In the genomic region with DNA sequence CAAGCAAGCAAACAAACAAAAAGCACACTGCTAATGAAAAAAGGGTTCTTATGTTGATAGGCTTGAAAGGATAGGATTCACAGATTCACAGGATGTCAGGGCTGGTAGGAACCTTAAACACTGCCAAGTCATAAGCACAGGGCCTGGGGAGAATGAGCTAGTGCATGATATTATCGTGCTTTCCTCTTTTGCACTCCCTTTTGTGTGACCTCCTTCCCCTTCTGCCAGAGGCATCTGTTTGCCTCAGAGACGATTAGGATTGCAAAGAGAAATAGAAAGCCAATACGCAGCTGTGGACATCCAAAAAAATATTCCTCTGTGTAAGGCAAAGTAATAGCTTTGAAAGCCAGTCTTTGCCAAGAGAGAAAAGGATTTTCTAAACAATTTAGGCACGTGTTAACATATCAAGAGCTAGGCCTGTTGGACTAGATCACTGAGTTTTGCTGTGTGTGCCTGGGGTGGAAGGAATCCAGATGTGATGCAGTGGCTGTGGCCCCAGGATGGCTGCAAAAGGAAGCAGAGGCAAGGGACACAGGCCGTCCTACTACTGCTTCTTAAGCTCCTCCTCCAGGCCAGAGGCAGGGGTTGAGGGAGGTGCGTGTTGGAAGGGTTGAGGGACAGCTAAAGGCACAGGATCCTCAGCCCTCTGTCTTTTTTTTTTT, we compare ENCODE assay signal across 10 cellular contexts. TPM values are rescaled to one million over a fixed set of nuclear protein-coding genes. Genes with fewer than 3 reads are reported as not detected.
DNase-seq lines count a peak whose midpoint lies in the region; ATAC-seq, FAIRE-seq and TF ChIP-seq lines count a peak whose summit lies in the region.
"Had no signal": no experiment of that assay in that cellular context is flagged by ENCODE, and none has a peak within 500 bp of the region (broad histone marks: within the 10 kb centered on the region; RNA-seq: fewer than 3 reads in every experiment).

No MANE protein-coding gene starts in this region.

- DNase-seq in NCI-H1092 treated with DMSO at 0.1 percent for 48 hours (lab: John Stamatoyannopoulos, UW), result peak; percentile 18
- no peak for DNase-seq in NCI-H1092 (lab: John Stamatoyannopoulos, UW)
- DNase-seq in astrocyte (ENCODE audit: low read depth), result no peak
- DNase-seq in islet precursor cell, result peak; percentile 81
- DNase-seq in type B pancreatic cell (ENCODE audit: extremely low spot score, unreplicated experiment), result no peak
- DNase-seq in SIG-M5 (lab: John Stamatoyannopoulos, UW), result no peak
- DNase-seq: activated naive CD4-positive, alpha-beta T cell treated with anti-CD3 and anti-CD28 coated beads, Interleukin-2, amount 50 U/mL, for 16 hours; glutamatergic neuron had no signal

- peaks cover 21% of the 10 kb centered on the region for H3K27me3 ChIP-seq in astrocyte (ENCODE audit: insufficient read depth, low read length)

- H3K27me3 Mint-ChIP-seq in astrocyte (ENCODE audit: low read depth, unreplicated experiment), result peaks cover 2% of the 10 kb centered on the region
- peaks cover 4% of the 10 kb centered on the region for H3K27me3 Mint-ChIP-seq in type B pancreatic cell

- H3K4me3 Mint-ChIP-seq in astrocyte (ENCODE audit: unreplicated experiment) (no peak overlapping the region), type B pancreatic cell (peak overlapping the region; percentile 56)

- H3K27ac ChIP-seq in astrocyte (ENCODE audit: low read depth, low read length), result no peak overlapping the region

- ATAC-seq in GM19328 (IDR thresholded peaks at IDR 0.05; ENCODE audit: unreplicated experiment), result no peak
- ATAC-seq in HG03521 (IDR thresholded peaks at IDR 0.05; ENCODE audit: unreplicated experiment), result no peak

- TF ChIP-seq CTCF in astrocyte (IDR thresholded peaks at IDR 0.05; ENCODE audit: insufficient read depth, low read depth, low read length) (no peak), type B pancreatic cell (conservative IDR thresholded peaks at IDR 0.05) (no peak)

- no peak overlapping the region for H3K4me2 ChIP-seq in astrocyte (ENCODE audit: low read length)

- H3K9me3 ChIP-seq in astrocyte (ENCODE audit: insufficient read depth, low read depth, low read length), result no peaks in the 10 kb centered on the region

- H3K79me2 ChIP-seq in astrocyte (ENCODE audit: insufficient read depth, low read length), result no peaks in the 10 kb centered on the region

- H3K36me3 Mint-ChIP-seq in astrocyte (ENCODE audit: low read depth, unreplicated experiment), result peaks cover 2% of the 10 kb centered on the region
- H3K36me3 Mint-ChIP-seq in type B pancreatic cell, result peaks cover 12% of the 10 kb centered on the region

- FAIRE-seq in astrocyte (lab: Jason Lieb, UNC), result no peak

- peaks cover 16% of the 10 kb centered on the region for H3K4me1 Mint-ChIP-seq in astrocyte (ENCODE audit: low read depth, unreplicated experiment)
- H3K4me1 Mint-ChIP-seq in type B pancreatic cell (ENCODE audit: unreplicated experiment), result peaks cover 25% of the 10 kb centered on the region

- no peak overlapping the region for H3K9ac ChIP-seq in astrocyte (ENCODE audit: low read length)

- H3K4me3 ChIP-seq in astrocyte (ENCODE audit: insufficient read depth, low read depth, low read length), result no peak overlapping the region

- no peaks in the 10 kb centered on the region for H4K20me1 ChIP-seq in astrocyte (ENCODE audit: insufficient read depth, low read length)

- no peaks in the 10 kb centered on the region for H3K36me3 ChIP-seq in astrocyte (ENCODE audit: insufficient read depth, low read length)

- H3K27ac Mint-ChIP-seq in astrocyte (ENCODE audit: unreplicated experiment) (peak overlapping the region; percentile 73), type B pancreatic cell (peak overlapping the region; percentile 96)

- no peak overlapping the region for H2AFZ ChIP-seq in astrocyte (ENCODE audit: low read depth, low read length)

- peaks cover 19% of the 10 kb centered on the region for H3K4me1 ChIP-seq in astrocyte (ENCODE audit: insufficient read depth, low read length)

- H3K9me3 Mint-ChIP-seq in astrocyte (ENCODE audit: unreplicated experiment) (peaks cover 2% of the 10 kb centered on the region), type B pancreatic cell (peaks cover 10% of the 10 kb centered on the region)

RNA-seq across cellular contexts. Expression of gene MCHR1, which starts 30.6 kb away (rescaled TPM):
- 0.96 and 1.8 TPM in 2 replicates for total RNA-seq in astrocyte
- total RNA-seq in type B pancreatic cell (ENCODE audit: low replicate concordance), result 0.17 and 6.9 TPM in 2 replicates

Comparison
In these comparisons a context has a peak if more than half of its experiments do, and no peak if none do; other contexts are left out.
1. DNase-seq: peak in NCI-H1092 treated with DMSO at 0.1 percent for 48 hours (single experiment) and islet precursor cell (single experiment); none in NCI-H1092 (single experiment), astrocyte (single experiment), type B pancreatic cell (single experiment) and SIG-M5 (single experiment).